13 cellular contexts compared by ENCODE assay signal in the genomic region with DNA sequence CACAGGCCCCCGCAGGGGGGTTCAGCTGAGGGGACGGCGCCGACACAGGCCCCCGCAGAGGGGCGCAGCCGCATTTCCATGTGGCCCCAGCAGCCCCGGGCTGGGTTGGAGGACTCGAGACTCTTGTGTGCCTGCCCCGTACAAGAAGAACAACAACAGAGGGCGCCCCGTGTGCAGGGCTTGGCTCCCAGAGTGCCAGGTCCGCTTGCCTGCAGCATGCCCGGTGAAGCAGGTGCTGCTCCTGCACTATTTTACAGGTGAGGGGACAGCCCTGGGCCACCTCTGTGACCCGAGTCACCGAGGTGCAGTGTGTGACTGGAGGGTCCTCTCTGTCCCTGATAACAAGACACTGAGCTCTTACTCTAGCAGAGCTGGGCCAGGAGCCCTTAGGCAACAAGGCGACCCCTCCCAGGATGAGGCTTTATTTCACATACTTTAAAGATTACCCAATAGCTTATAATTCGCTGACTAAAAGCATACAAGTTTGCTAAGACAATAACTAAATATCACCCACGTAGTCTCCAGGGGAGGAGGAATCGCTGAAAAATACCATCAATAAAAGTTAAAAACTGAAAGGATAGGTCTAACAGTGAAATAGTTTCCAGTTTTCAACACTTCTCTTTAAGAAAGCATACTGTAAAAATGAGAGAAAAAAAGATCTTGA. TPM values are rescaled to one million over a fixed set of nuclear protein-coding genes. Genes with fewer than 3 reads are reported as not detected.
DNase-seq lines count a peak whose midpoint lies in the region; ATAC-seq and TF ChIP-seq lines count a peak whose summit lies in the region.
"Had no signal": no experiment of that assay in that cellular context is flagged by ENCODE, and none has a peak within 500 bp of the region (broad histone marks: within the 10 kb centered on the region; RNA-seq: fewer than 3 reads in every experiment).

No MANE protein-coding gene starts in this region.

- no peak overlapping the region for H3K4me3 Mint-ChIP-seq in activated T-helper 2 cell treated with anti-CD3 and anti-CD28 coated beads, Interferon-gamma antibody, Interleukin-2, Interleukin-4, amounts not matched to agents 10 μg/mL and 5 μg/mL and 100 μg/mL, durations not matched to agents 14 hours and 24 hours and 36 hours (ENCODE audit: low read depth)
- H3K4me3 Mint-ChIP-seq: effector memory CD8-positive, alpha-beta T cell; T-helper 17 cell had no signal

- DNase-seq in activated CD8-positive, alpha-beta memory T cell treated with anti-CD3 and anti-CD28 coated beads for 24 hours, result peak; percentile 21
- DNase-seq in activated CD8-positive, alpha-beta memory T cell treated with anti-CD3 and anti-CD28 coated beads, Interleukin-2, amount 50 U/mL, for 4 hours, result no peak
- DNase-seq in cardiac fibroblast (ENCODE audit: low read depth in 2 of 2), result peak; percentile 4 to 48
- DNase-seq in left colon, result peak in 1 of 2 donors; percentile 52
- DNase-seq in upper lobe of right lung, result no peak
- no peak for DNase-seq in activated T-helper 2 cell treated with anti-CD3 and anti-CD28 coated beads, Interferon-gamma antibody, Interleukin-2, Interleukin-4, amounts not matched to agents 10 μg/mL and 5 μg/mL and 100 μg/mL, durations not matched to agents 14 hours and 24 hours and 36 hours (ENCODE audit: low spot score)
- DNase-seq in NCI-H146 treated with DMSO at 0.1 percent for 48 hours (lab: John Stamatoyannopoulos, UW; ENCODE audit: unreplicated experiment), result no peak
- DNase-seq in HT-29 (ENCODE audit: low spot score), result no peak
- DNase-seq: DMS79; effector memory CD8-positive, alpha-beta T cell; T-helper 17 cell had no signal

- H3K36me3 ChIP-seq in upper lobe of right lung, result no peaks in the 10 kb centered on the region
- H3K36me3 ChIP-seq: adrenal gland, upper lobe of left lung had no signal

- no peak overlapping the region for H3K27ac Mint-ChIP-seq in activated T-helper 2 cell treated with anti-CD3 and anti-CD28 coated beads, Interferon-gamma antibody, Interleukin-2, Interleukin-4, amounts not matched to agents 10 μg/mL and 5 μg/mL and 100 μg/mL, durations not matched to agents 14 hours and 24 hours and 36 hours
- H3K27ac Mint-ChIP-seq: effector memory CD8-positive, alpha-beta T cell; T-helper 17 cell had no signal

- ATAC-seq in left colon (peak; percentile 81), upper lobe of right lung (peak; percentile 52)
- ATAC-seq: effector memory CD8-positive, alpha-beta T cell; T-helper 17 cell had no signal

- H3K9me3 Mint-ChIP-seq in activated T-helper 2 cell treated with anti-CD3 and anti-CD28 coated beads, Interferon-gamma antibody, Interleukin-2, Interleukin-4, amounts not matched to agents 10 μg/mL and 5 μg/mL and 100 μg/mL, durations not matched to agents 14 hours and 24 hours and 36 hours, result no peaks in the 10 kb centered on the region
- H3K9me3 Mint-ChIP-seq: effector memory CD8-positive, alpha-beta T cell had no signal

- no peaks in the 10 kb centered on the region for H3K9me3 ChIP-seq in upper lobe of right lung
- H3K9me3 ChIP-seq: adrenal gland, upper lobe of left lung had no signal

- TF ChIP-seq CTCF in cardiac fibroblast (IDR thresholded peaks at IDR 0.05; ENCODE audit: low read depth, low read length), result no peak
- TF ChIP-seq CTCF in upper lobe of right lung (IDR thresholded peaks at IDR 0.05), result no peak

- H3K27me3 ChIP-seq in upper lobe of right lung, result peaks cover 52% of the 10 kb centered on the region

- intact Hi-C loops in left colon (cut with DNase I, micrococcal nuclease), result no loop called here
- intact Hi-C loops in upper lobe of right lung (cut with DNase I), result no loop called here
- intact Hi-C loops in activated T-helper 2 cell treated with anti-CD3 and anti-CD28 coated beads, Interferon-gamma antibody, Interleukin-2, Interleukin-4, amounts not matched to agents 10 μg/mL and 5 μg/mL and 100 μg/mL, durations not matched to agents 14 hours and 24 hours and 36 hours (cut with micrococcal nuclease), result no loop called here

- H3K36me3 Mint-ChIP-seq in activated T-helper 2 cell treated with anti-CD3 and anti-CD28 coated beads, Interferon-gamma antibody, Interleukin-2, Interleukin-4, amounts not matched to agents 10 μg/mL and 5 μg/mL and 100 μg/mL, durations not matched to agents 14 hours and 24 hours and 36 hours (ENCODE audit: low read depth), result no peaks in the 10 kb centered on the region

- no peak overlapping the region for H3K4me3 ChIP-seq in cardiac fibroblast (replicated peaks in 1 of 2; ENCODE audit: low read depth in 2 of 2, low read length in 2 of 2)
- no peak overlapping the region for H3K4me3 ChIP-seq in upper lobe of right lung
- H3K4me3 ChIP-seq: adrenal gland, upper lobe of left lung had no signal

- peaks cover 14% of the 10 kb centered on the region for H3K27me3 Mint-ChIP-seq in activated T-helper 2 cell treated with anti-CD3 and anti-CD28 coated beads, Interferon-gamma antibody, Interleukin-2, Interleukin-4, amounts not matched to agents 10 μg/mL and 5 μg/mL and 100 μg/mL, durations not matched to agents 14 hours and 24 hours and 36 hours (ENCODE audit: low read depth)

- no peak overlapping the region for H3K27ac ChIP-seq in upper lobe of right lung
- H3K27ac ChIP-seq: adrenal gland, upper lobe of left lung had no signal

- H3K4me1 ChIP-seq in upper lobe of right lung, result no peaks in the 10 kb centered on the region
- H3K4me1 ChIP-seq: adrenal gland had no signal

- H3K4me1 Mint-ChIP-seq in activated T-helper 2 cell treated with anti-CD3 and anti-CD28 coated beads, Interferon-gamma antibody, Interleukin-2, Interleukin-4, amounts not matched to agents 10 μg/mL and 5 μg/mL and 100 μg/mL, durations not matched to agents 14 hours and 24 hours and 36 hours (ENCODE audit: low read depth), result no peaks in the 10 kb centered on the region

RNA-seq across cellular contexts. Expression of a gene that starts 41.7 kb away (rescaled TPM):
- total RNA-seq in left colon, result 100 to 1,000 TPM in 1 of 2 donors, 10 to 100 TPM in 1; 78.1 to 170 TPM
- total RNA-seq in upper lobe of right lung, result 1.0 TPM
- total RNA-seq in activated T-helper 2 cell treated with anti-CD3 and anti-CD28 coated beads, Interferon-gamma antibody, Interleukin-2, Interleukin-4, amounts not matched to agents 10 μg/mL and 5 μg/mL and 100 μg/mL, durations not matched to agents 14 hours and 24 hours and 36 hours, result 2.4 and 2.8 TPM in 2 replicates
- total RNA-seq in HT-29 (2014; rRNA removed; shearing (Covaris generic)), result 11.5 and 16.0 TPM in 2 replicates

RNA-seq across cellular contexts. Expression of a gene that starts 46.2 kb away (rescaled TPM):
- 1 to 10 TPM; 4.1 to 8.2 TPM for total RNA-seq in left colon
- 13.2 TPM for total RNA-seq in upper lobe of right lung
- total RNA-seq in activated T-helper 2 cell treated with anti-CD3 and anti-CD28 coated beads, Interferon-gamma antibody, Interleukin-2, Interleukin-4, amounts not matched to agents 10 μg/mL and 5 μg/mL and 100 μg/mL, durations not matched to agents 14 hours and 24 hours and 36 hours, result 29.6 and 30.2 TPM in 2 replicates
- total RNA-seq in HT-29 (2014; rRNA removed; shearing (Covaris generic)), result 31.5 and 42.4 TPM in 2 replicates

Comparison
In these comparisons a context has a peak if more than half of its experiments do, and no peak if none do; other contexts are left out.
1. DNase-seq: peak in activated CD8-positive, alpha-beta memory T cell treated with anti-CD3 and anti-CD28 coated beads for 24 hours (single experiment) and cardiac fibroblast (2 of 2); none in activated CD8-positive, alpha-beta memory T cell treated with anti-CD3 and anti-CD28 coated beads, Interleukin-2, amount 50 U/mL, for 4 hours (single experiment), upper lobe of right lung (single experiment), activated T-helper 2 cell treated with anti-CD3 and anti-CD28 coated beads, Interferon-gamma antibody, Interleukin-2, Interleukin-4, amounts not matched to agents 10 μg/mL and 5 μg/mL and 100 μg/mL, durations not matched to agents 14 hours and 24 hours and 36 hours (single experiment), NCI-H146 treated with DMSO at 0.1 percent for 48 hours (single experiment) and HT-29 (single experiment).